ENCODE assay signal across 16 cellular contexts in genomic region chr7:8065356-8065813, GRCh38.
DNase-seq lines count a peak whose midpoint lies in the region; ATAC-seq and TF ChIP-seq lines count a peak whose summit lies in the region.
"Had no signal": no experiment of that assay in that cellular context is flagged by ENCODE, and none has a peak within 500 bp of the region (broad histone marks: within the 10 kb centered on the region; RNA-seq: fewer than 3 reads in every experiment).

No MANE protein-coding gene starts in this region.

- no peak for TF ChIP-seq POLR2A in vagina (IDR thresholded peaks at IDR 0.05)

- no peak overlapping the region for H3K23ac ChIP-seq in mesenchymal stem cell (ENCODE audit: low read length in 2 of 2)

- H4K8ac ChIP-seq in mesenchymal stem cell (ENCODE audit: low read length), result no peak overlapping the region

- peaks cover 11% of the 10 kb centered on the region for H3K79me1 ChIP-seq in mesenchymal stem cell (replicated peaks; ENCODE audit: low read length, poor library complexity, severe bottlenecking)

- peaks cover 66 to 75% of the 10 kb centered on the region in 2 donors for H3K4me1 Mint-ChIP-seq in immature natural killer cell

- no peak overlapping the region for H3K18ac ChIP-seq in mesenchymal stem cell (ENCODE audit: low read depth in 1 of 2, low read length in 2 of 2)

- H3K4me3 ChIP-seq in AG09309 (ENCODE audit: control insufficient read depth, low read depth, low read length) (no peak overlapping the region), astrocyte of the spinal cord (ENCODE audit: low read depth, low read length) (no peak overlapping the region), mesenchymal stem cell (ENCODE audit: insufficient read depth in 1 of 2, low read depth in 1 of 2, low read length in 2 of 2) (no peak overlapping the region), vagina (no peak overlapping the region)
- H3K4me3 ChIP-seq: skin epidermis, tibial nerve had no signal

- no peaks in the 10 kb centered on the region for H3K9me3 Mint-ChIP-seq in immature natural killer cell
- H3K9me3 Mint-ChIP-seq: IgD-negative memory B cell had no signal

- ATAC-seq in HG03571 (IDR thresholded peaks at IDR 0.05; ENCODE audit: unreplicated experiment) (no peak), HG03378 (IDR thresholded peaks at IDR 0.05; ENCODE audit: unreplicated experiment) (no peak)

- no peaks in the 10 kb centered on the region for H3K27me3 ChIP-seq in mesenchymal stem cell (ENCODE audit: control insufficient read depth in 1 of 2, insufficient read depth in 1 of 2, low read length in 2 of 2)
- no peaks in the 10 kb centered on the region for H3K27me3 ChIP-seq in vagina
- H3K27me3 ChIP-seq: tibial nerve had no signal

- WGBS in mesenchymal stem cell, result 77% methylated on average over 2 of the region's 2 CpGs

- H3K9me3 ChIP-seq in mesenchymal stem cell (ENCODE audit: control insufficient read depth, low read length) (no peaks in the 10 kb centered on the region), vagina (no peaks in the 10 kb centered on the region)
- H3K9me3 ChIP-seq: tibial nerve had no signal

- DNase-seq in AG09309 (ENCODE audit: low read depth), result peak; percentile 86
- peak; percentile 64 for DNase-seq in HS-5 (ENCODE audit: low read depth)
- peak; percentile 96 for DNase-seq in astrocyte of the spinal cord (ENCODE audit: low read depth, low spot score)
- DNase-seq in mesenchymal stem cell, result peak; percentile 76
- no peak for DNase-seq in vagina (ENCODE audit: extremely low spot score in 2 of 2)
- no peak for DNase-seq in immature natural killer cell
- DNase-seq: CD4-positive, alpha-beta T cell; H7; naive B cell; NCI-H1930 had no signal

- no peak overlapping the region for H3K9ac ChIP-seq in mesenchymal stem cell (ENCODE audit: low read length)

- H3K27ac Mint-ChIP-seq in immature natural killer cell, result peak overlapping the region in 1 of 6 donors; percentile 5

- H4K91ac ChIP-seq in mesenchymal stem cell (ENCODE audit: low read length), result no peak overlapping the region

- peaks cover 0 to 5% (median 0%) of the 10 kb centered on the region in 3 donors for H3K27me3 Mint-ChIP-seq in immature natural killer cell (ENCODE audit: low read depth in 3 of 3)
- H3K27me3 Mint-ChIP-seq: CD4-positive, alpha-beta T cell; IgD-negative memory B cell; naive B cell had no signal

- no peak overlapping the region for H2BK5ac ChIP-seq in mesenchymal stem cell (ENCODE audit: low read depth, low read length, poor library complexity, severe bottlenecking)

- no peak for TF ChIP-seq CTCF in AG09309 (IDR thresholded peaks at IDR 0.05; ENCODE audit: control insufficient read depth, insufficient read depth, low read depth, low read length, missing control alignments)
- no peak for TF ChIP-seq CTCF in astrocyte of the spinal cord (IDR thresholded peaks at IDR 0.05; ENCODE audit: low read depth, low read length)
- no peak for TF ChIP-seq CTCF in vagina (IDR thresholded peaks at IDR 0.05)

- H2AK5ac ChIP-seq in mesenchymal stem cell (ENCODE audit: low read length, severe bottlenecking), result no peak overlapping the region

- H2BK120ac ChIP-seq in mesenchymal stem cell (ENCODE audit: low read depth, low read length), result no peak overlapping the region

- in situ Hi-C loops in astrocyte of the spinal cord (cut with HindIII; ENCODE audit: low sequenced_read_pairs), result no loop called here

- H2BK12ac ChIP-seq in mesenchymal stem cell (ENCODE audit: low read length in 2 of 2), result no peak overlapping the region

- H3K14ac ChIP-seq in mesenchymal stem cell (ENCODE audit: low read length in 2 of 2), result no peak overlapping the region

- no peak overlapping the region for H2BK15ac ChIP-seq in mesenchymal stem cell (ENCODE audit: low read depth, poor library complexity, severe bottlenecking)

- intact Hi-C loops in vagina (cut with DNase I), result no loop called here

- peak overlapping the region; percentile 54 for H3K27ac ChIP-seq in mesenchymal stem cell (ENCODE audit: low read length, poor library complexity, severe bottlenecking)
- H3K27ac ChIP-seq in vagina, result no peak overlapping the region
- H3K27ac ChIP-seq: skin epidermis, tibial nerve, VCaP had no signal

- no peak overlapping the region for H3K4me2 ChIP-seq in mesenchymal stem cell (ENCODE audit: low read length, poor library complexity, severe bottlenecking)

- peaks cover 32 to 37% (median 33%) of the 10 kb centered on the region in 3 donors for H3K36me3 Mint-ChIP-seq in immature natural killer cell

- H3K4me1 ChIP-seq in mesenchymal stem cell (ENCODE audit: control insufficient read depth, insufficient read depth, low read depth, low read length), result peaks cover 7% of the 10 kb centered on the region
- H3K4me1 ChIP-seq in vagina, result no peaks in the 10 kb centered on the region
- H3K4me1 ChIP-seq: tibial nerve had no signal

- no peak overlapping the region for H2AFZ ChIP-seq in mesenchymal stem cell (ENCODE audit: low read depth, low read length)

- no peak overlapping the region for H3K4ac ChIP-seq in mesenchymal stem cell (ENCODE audit: low read depth in 1 of 2, low read length in 2 of 2)

- H3K36me3 ChIP-seq in mesenchymal stem cell (ENCODE audit: control insufficient read depth in 1 of 2, insufficient read depth in 2 of 2, low read depth in 1 of 2, low read length in 2 of 2), result peaks cover 0 to 7% of the 10 kb centered on the region in 2 experiments
- H3K36me3 ChIP-seq in vagina, result peaks cover 0 to 8% of the 10 kb centered on the region in 2 donors

- no peak overlapping the region for H3K4me3 Mint-ChIP-seq in immature natural killer cell
- H3K4me3 Mint-ChIP-seq: CD4-positive, alpha-beta T cell; IgD-negative memory B cell; naive B cell had no signal

Comparison
In these comparisons a context has a peak if more than half of its experiments do, and no peak if none do; other contexts are left out.
1. DNase-seq: peak in AG09309 (single experiment), HS-5 (single experiment), astrocyte of the spinal cord (single experiment) and mesenchymal stem cell (single experiment); none in vagina (0 of 2) and immature natural killer cell (0 of 3).